9 cellular contexts compared by ENCODE assay signal in the genomic region with DNA sequence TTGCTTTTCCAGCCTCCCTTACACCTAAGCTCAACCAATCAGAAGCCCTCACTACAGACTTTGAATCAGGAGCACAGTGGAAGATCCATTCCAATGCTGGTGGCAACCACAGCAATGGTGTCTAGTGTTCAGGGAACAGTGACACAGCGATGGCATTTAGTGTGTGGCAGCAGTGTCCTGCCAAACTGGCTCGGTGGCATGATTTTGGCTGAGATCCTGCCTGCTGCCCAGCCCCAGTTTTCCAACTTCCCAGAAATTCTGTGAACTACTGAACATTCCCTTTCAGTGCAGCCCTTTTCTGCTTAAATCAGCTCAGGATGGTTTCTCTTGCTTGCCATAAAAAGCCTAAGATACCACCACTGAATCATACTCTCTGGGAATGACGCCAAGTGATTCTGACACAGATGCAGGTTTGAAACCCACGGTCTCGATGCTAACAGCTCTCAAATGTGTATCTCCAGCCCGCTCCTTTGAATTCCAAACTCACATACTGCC. TPM values are rescaled to one million over a fixed set of nuclear protein-coding genes. Genes with fewer than 3 reads are reported as not detected.
A peak's percentile ranks its signal among the peaks of the same experiment; 100 is the strongest.
DNase-seq lines count a peak whose midpoint lies in the region; ATAC-seq, FAIRE-seq and TF ChIP-seq lines count a peak whose summit lies in the region.
"Had no signal": no experiment of that assay in that cellular context is flagged by ENCODE, and none has a peak within 500 bp of the region (broad histone marks: within the 10 kb centered on the region; RNA-seq: fewer than 3 reads in every experiment).

No MANE protein-coding gene starts in this region.

- no peaks in the 10 kb centered on the region for H3K27me3 ChIP-seq in skeletal muscle tissue (ENCODE audit: control insufficient read depth in 3 of 3, insufficient read depth in 3 of 3, low read length in 3 of 3)
- no peaks in the 10 kb centered on the region for H3K27me3 ChIP-seq in effector memory CD4-positive, alpha-beta T cell (replicated peaks; ENCODE audit: control insufficient read depth, insufficient read depth, low read length, poor library complexity, severe bottlenecking)
- H3K27me3 ChIP-seq in body of pancreas: no peaks in the 10 kb centered on the region

- peaks cover 55 to 61% (median 57%) of the 10 kb centered on the region in 3 donors for H3K4me1 ChIP-seq in skeletal muscle tissue (ENCODE audit: control insufficient read depth in 3 of 3, insufficient read depth in 3 of 3, low read length in 3 of 3)
- H3K4me1 ChIP-seq in effector memory CD4-positive, alpha-beta T cell (ENCODE audit: control insufficient read depth, insufficient read depth, low read length, poor library complexity, severe bottlenecking): no peaks in the 10 kb centered on the region
- H3K4me1 ChIP-seq in body of pancreas: peaks cover 42% of the 10 kb centered on the region

- peak; percentile 64 for FAIRE-seq in H54 (lab: Jason Lieb, UNC)

- H3K36me3 ChIP-seq in skeletal muscle tissue (ENCODE audit: control insufficient read depth in 3 of 3, insufficient read depth in 3 of 3, low read length in 3 of 3) (no peaks in the 10 kb centered on the region), body of pancreas (replicated peaks in 1 of 2; ENCODE audit: insufficient read depth in 1 of 2, low read depth in 2 of 2) (no peaks in the 10 kb centered on the region)
- no peaks in the 10 kb centered on the region for H3K36me3 ChIP-seq in effector memory CD4-positive, alpha-beta T cell (ENCODE audit: control insufficient read depth, insufficient read depth, low read length)

- intact Hi-C loops in body of pancreas (cut with DNase I): no loop called here

- H3K27ac ChIP-seq in skeletal muscle tissue (ENCODE audit: low read depth, low read length): peak overlapping the region; percentile 39
- H3K27ac ChIP-seq in effector memory CD4-positive, alpha-beta T cell (ENCODE audit: insufficient read depth, low read length, poor library complexity, severe bottlenecking): no peak overlapping the region
- H3K27ac ChIP-seq in body of pancreas: peak overlapping the region in 1 of 4 donors; percentile 29

- TF ChIP-seq CTCF in fibroblast of pulmonary artery (IDR thresholded peaks at IDR 0.05; ENCODE audit: low read length, missing control alignments) (no peak), body of pancreas (IDR thresholded peaks at IDR 0.05) (no peak)

- H3K4me3 ChIP-seq in fibroblast of pulmonary artery (replicated peaks; ENCODE audit: low read depth, low read length): no peak overlapping the region
- H3K4me3 ChIP-seq in skeletal muscle tissue (ENCODE audit: low read length in 3 of 3): no peak overlapping the region
- no peak overlapping the region for H3K4me3 ChIP-seq in effector memory CD4-positive, alpha-beta T cell (ENCODE audit: insufficient read depth, low read depth, low read length, poor library complexity, severe bottlenecking)
- H3K4me3 ChIP-seq in body of pancreas: no peak overlapping the region

- H3K9ac ChIP-seq in skeletal muscle tissue (ENCODE audit: low read depth in 1 of 3, low read length in 3 of 3): no peak overlapping the region

- peak; percentile 33 for DNase-seq in H54 (ENCODE audit: insufficient read length, low spot score)
- DNase-seq in fibroblast of pulmonary artery (ENCODE audit: low read depth): peak; percentile 93
- no peak for DNase-seq in DMS53 treated with DMSO at 0.1 percent for 48 hours (lab: John Stamatoyannopoulos, UW; ENCODE audit: unreplicated experiment)
- no peak for DNase-seq in effector memory CD4-positive, alpha-beta T cell
- DNase-seq in body of pancreas: no peak
- DNase-seq: activated CD4-positive, alpha-beta T cell treated with anti-CD3 and anti-CD28 coated beads, Interleukin-2, amount 50 U/mL, for 1 hour; NCI-H1105 had no signal

- peak; percentile 85 for ATAC-seq in SK-N-SH treated with all-trans-retinoic acid at 6 μM for 48 hours
- no peak for ATAC-seq in body of pancreas

- 49 to 61% methylated on average over 6 of the region's 6 CpGs for WGBS in body of pancreas, 2 donors

- no peak for TF ChIP-seq POLR2A in H54 (IDR thresholded peaks at IDR 0.05; ENCODE audit: low read depth, low read length)
- TF ChIP-seq POLR2A in body of pancreas (IDR thresholded peaks at IDR 0.05): no peak

- H3K9me3 ChIP-seq in skeletal muscle tissue (ENCODE audit: control insufficient read depth in 3 of 3, low read length in 3 of 3) (no peaks in the 10 kb centered on the region), body of pancreas (no peaks in the 10 kb centered on the region)
- H3K9me3 ChIP-seq in effector memory CD4-positive, alpha-beta T cell (ENCODE audit: control insufficient read depth, low read length): no peaks in the 10 kb centered on the region

TF ChIP-seq in SK-N-SH treated with all-trans-retinoic acid at 6 μM for 48 hours, 23 proteins besides CTCF, POLR2A, EP300 and RAD21:
- no peak for TF ChIP-seq ARNTL (CRISPR knock-in tag; IDR thresholded peaks at IDR 0.05; ENCODE audit: borderline replicate concordance, low read depth)
- TF ChIP-seq SNAI2 (CRISPR knock-in tag; IDR thresholded peaks at IDR 0.05): no peak
- 0 out of 2 replicates have a peak, but pooled peaks have one; percentile 13 for TF ChIP-seq CSDC2 (CRISPR knock-in tag; IDR thresholded peaks at IDR 0.05)
- TF ChIP-seq, protein P1, sequence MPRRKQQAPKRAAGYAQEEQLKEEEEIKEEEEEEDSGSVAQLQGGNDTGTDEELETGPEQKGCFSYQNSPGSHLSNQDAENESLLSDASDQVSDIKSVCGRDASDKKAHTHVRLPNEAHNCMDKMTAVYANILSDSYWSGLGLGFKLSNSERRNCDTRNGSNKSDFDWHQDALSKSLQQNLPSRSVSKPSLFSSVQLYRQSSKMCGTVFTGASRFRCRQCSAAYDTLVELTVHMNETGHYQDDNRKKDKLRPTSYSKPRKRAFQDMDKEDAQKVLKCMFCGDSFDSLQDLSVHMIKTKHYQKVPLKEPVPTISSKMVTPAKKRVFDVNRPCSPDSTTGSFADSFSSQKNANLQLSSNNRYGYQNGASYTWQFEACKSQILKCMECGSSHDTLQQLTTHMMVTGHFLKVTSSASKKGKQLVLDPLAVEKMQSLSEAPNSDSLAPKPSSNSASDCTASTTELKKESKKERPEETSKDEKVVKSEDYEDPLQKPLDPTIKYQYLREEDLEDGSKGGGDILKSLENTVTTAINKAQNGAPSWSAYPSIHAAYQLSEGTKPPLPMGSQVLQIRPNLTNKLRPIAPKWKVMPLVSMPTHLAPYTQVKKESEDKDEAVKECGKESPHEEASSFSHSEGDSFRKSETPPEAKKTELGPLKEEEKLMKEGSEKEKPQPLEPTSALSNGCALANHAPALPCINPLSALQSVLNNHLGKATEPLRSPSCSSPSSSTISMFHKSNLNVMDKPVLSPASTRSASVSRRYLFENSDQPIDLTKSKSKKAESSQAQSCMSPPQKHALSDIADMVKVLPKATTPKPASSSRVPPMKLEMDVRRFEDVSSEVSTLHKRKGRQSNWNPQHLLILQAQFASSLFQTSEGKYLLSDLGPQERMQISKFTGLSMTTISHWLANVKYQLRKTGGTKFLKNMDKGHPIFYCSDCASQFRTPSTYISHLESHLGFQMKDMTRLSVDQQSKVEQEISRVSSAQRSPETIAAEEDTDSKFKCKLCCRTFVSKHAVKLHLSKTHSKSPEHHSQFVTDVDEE (CRISPR knock-in tag; IDR thresholded peaks at IDR 0.05): no peak

RNA-seq across cellular contexts. Expression of a gene that starts 8.8 kb away (rescaled TPM):
- total RNA-seq in skeletal muscle tissue (45.9 TPM), body of pancreas (10 to 100 TPM; 27.4 to 39.4 TPM)

RNA-seq across cellular contexts. Expression of a gene that starts 50.6 kb away (rescaled TPM):
- 314 TPM for total RNA-seq in skeletal muscle tissue
- total RNA-seq in body of pancreas: 100 to 1,000 TPM; 110 to 140 TPM

RNA-seq across cellular contexts. Expression of a gene that starts 55.9 kb away (rescaled TPM):
- total RNA-seq in skeletal muscle tissue (5.7 TPM), body of pancreas (under 1 TPM in 1 of 2 donors, not detected in 1; under 0.01 TPM)

Comparison
In these comparisons a context has a peak if more than half of its experiments do, and no peak if none do; other contexts are left out.
1. DNase-seq: peak in H54 (single experiment) and fibroblast of pulmonary artery (single experiment); none in DMS53 treated with DMSO at 0.1 percent for 48 hours (single experiment), effector memory CD4-positive, alpha-beta T cell (0 of 3) and body of pancreas (0 of 4).